ENCODE assay signal across 28 cellular contexts in the genomic region with DNA sequence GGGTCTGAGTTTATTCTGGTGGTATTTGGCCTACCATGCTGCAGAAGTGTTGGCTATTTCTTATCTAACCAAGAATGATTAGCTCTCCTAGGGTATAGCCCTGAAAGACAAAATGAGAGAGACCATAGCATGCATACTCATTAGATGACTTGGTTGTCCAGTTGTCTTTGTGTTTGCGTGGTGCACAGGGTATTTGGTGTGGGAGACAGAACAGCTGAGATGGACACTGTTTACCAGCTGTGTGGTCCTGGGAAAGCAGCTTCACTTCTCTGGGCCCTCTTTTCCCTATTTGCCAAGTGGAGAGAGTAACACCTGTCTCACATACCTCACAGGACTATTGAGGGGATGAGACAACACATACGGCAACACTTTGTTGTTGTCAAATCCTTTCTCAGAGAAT.
"Had no signal": no experiment of that assay in that cellular context is flagged by ENCODE, and none has a peak within 500 bp of the region (broad histone marks: within the 10 kb centered on the region; RNA-seq: fewer than 3 reads in every experiment).

No MANE protein-coding gene starts in this region.

- ATAC-seq: activated CD8-positive, alpha-beta memory T cell treated with anti-CD3 and anti-CD28 coated beads, Interleukin-2, amount 10 ng/mL, durations not matched to agents 7 days and 5 days; activated CD8-positive, alpha-beta T cell treated with anti-CD3 and anti-CD28 coated beads, Interleukin-2, amount 10 ng/mL, durations not matched to agents 7 days and 5 days; activated naive CD8-positive, alpha-beta T cell treated with anti-CD3 and anti-CD28 coated beads, Interleukin-2, amount 50 U/mL, for 24 hours had no signal

- H3K36me3 ChIP-seq: ascending aorta had no signal

- H3K27ac ChIP-seq: ascending aorta, VCaP had no signal

- H3K4me1 ChIP-seq: ascending aorta had no signal

- FAIRE-seq: TTC549 had no signal

- H3K27me3 ChIP-seq: ascending aorta had no signal

- DNase-seq: activated B cell treated with CpG ODN at 0.5 μM for 24 hours; activated CD4-positive, alpha-beta memory T cell treated with anti-CD3 and anti-CD28 coated beads, Interleukin-2, amount 10 ng/mL, durations not matched to agents 7 days and 5 days; activated CD4-positive, alpha-beta T cell treated with anti-CD3 and anti-CD28 coated beads for 4 hours; activated CD4-positive, alpha-beta T cell treated with anti-CD3 and anti-CD28 coated beads, Interleukin-2, amount 10 ng/mL, durations not matched to agents 24 days and 14 days; activated CD4-positive, alpha-beta T cell treated with anti-CD3 and anti-CD28 coated beads, Interleukin-2, amount 50 U/mL, for 1 hour; activated CD4-positive, alpha-beta T cell treated with anti-CD3 and anti-CD28 coated beads, Interleukin-2, amount 50 U/mL, for 48 hours; activated CD4-positive, CD25-positive, alpha-beta regulatory T cell treated with anti-CD3 and anti-CD28 coated beads, Interleukin-2, amount 50 U/mL, for 72 hours; activated CD8-positive, alpha-beta memory T cell treated with anti-CD3 and anti-CD28 coated beads for 24 hours; activated CD8-positive, alpha-beta memory T cell treated with anti-CD3 and anti-CD28 coated beads, Interleukin-2, amount 10 ng/mL, durations not matched to agents 7 days and 5 days; activated CD8-positive, alpha-beta memory T cell treated with anti-CD3 and anti-CD28 coated beads, Interleukin-2, amount 50 U/mL, for 48 hours; activated CD8-positive, alpha-beta T cell treated with anti-CD3 and anti-CD28 coated beads, Interleukin-2, amount 10 ng/mL, durations not matched to agents 7 days and 5 days; activated effector memory CD4-positive, alpha-beta T cell treated with Interleukin-2 at 50 U/mL for 16 hours; activated gamma-delta T cell; activated naive CD4-positive, alpha-beta T cell treated with anti-CD3 and anti-CD28 coated beads, Interleukin-2, amount 10 ng/mL, durations not matched to agents 7 days and 5 days; activated naive CD4-positive, alpha-beta T cell treated with Interleukin-2 at 50 U/mL for 16 hours; activated naive CD8-positive, alpha-beta T cell treated with anti-CD3 and anti-CD28 coated beads, Interleukin-2, amount 10 ng/mL, durations not matched to agents 7 days and 5 days; activated naive CD8-positive, alpha-beta T cell treated with anti-CD3 and anti-CD28 coated beads, Interleukin-2, amount 50 U/mL, for 24 hours; activated T-cell treated with anti-CD3 and anti-CD28 coated beads, Interleukin-2, amount 50 U/mL, for 24 hours; activated T-cell treated with anti-CD3 and anti-CD28 coated beads, Interleukin-2, amount 50 U/mL, for 48 hours; amygdala; anterior cingulate cortex; central memory CD4-positive, alpha-beta T cell; T-helper 1 cell; T-helper 2 cell; T-helper 9 cell had no signal

- H3K4me3 ChIP-seq: ascending aorta had no signal

- H3K9me3 ChIP-seq: ascending aorta had no signal
